In genomic region chr1:87781589-87781988, GRCh38 we compare ENCODE assay signal across 21 cellular contexts.
"Had no signal": no experiment of that assay in that cellular context is flagged by ENCODE, and none has a peak within 500 bp of the region (broad histone marks: within the 10 kb centered on the region; RNA-seq: fewer than 3 reads in every experiment).

No MANE protein-coding gene starts in this region.

- H3K36me3 ChIP-seq: SJSA1 had no signal

- ATAC-seq: Panc1, PC-3 had no signal

- H3K4me3 ChIP-seq: SJSA1, SK-N-MC had no signal

- H3K27ac ChIP-seq: RWPE1, SJSA1, SK-N-MC had no signal

- DNase-seq: KBM-7; MV-4-11; NCI-H1048; NCI-H1105; NCI-H1436; NCI-H187; NCI-H2029 treated with DMSO at 0.1 percent for 48 hours; NCI-H2171 treated with DMSO at 0.1 percent for 48 hours; NCI-H345; NCI-H446 treated with DMSO at 0.1 percent for 48 hours; NCI-H510A treated with DMSO at 0.1 percent for 48 hours; NCI-H526; NCI-H748 treated with DMSO at 0.1 percent for 48 hours; NK-92 treated with Interleukin-12 subunit alpha and Interleukin-12 subunit beta, amount 100 ng/mL, for 24 hours; PC-3; SIG-M5; SW 1271 had no signal

- H3K27me3 ChIP-seq: SJSA1 had no signal

- H3K9me3 ChIP-seq: SJSA1 had no signal

- H3K4me1 ChIP-seq: SJSA1 had no signal
